In genomic region chr11:121194731-121195596, GRCh38 we compare ENCODE assay signal across 8 cellular contexts.
A peak's percentile ranks its signal among the peaks of the same experiment; 100 is the strongest.
DNase-seq lines count a peak whose midpoint lies in the region; ATAC-seq lines count a peak whose summit lies in the region.

No MANE protein-coding gene starts in this region.

- intact Hi-C loops in activated CD4-positive, alpha-beta T cell treated with anti-CD3 and anti-CD28 coated beads for 36 hours (cut with DNase I, micrococcal nuclease): loop anchor here (1.0 to 10.0 kb wide), 6 partner anchors 88 to 684 kb away; partner anchors contain the start of gene GRIK4 (in 1 of the 2)

- H3K27me3 Mint-ChIP-seq in activated CD4-positive, alpha-beta T cell treated with anti-CD3 and anti-CD28 coated beads for 36 hours: peaks cover 17% of the 10 kb centered on the region

- peak; percentile 66 for ATAC-seq in HG02678 (IDR thresholded peaks at IDR 0.05; ENCODE audit: unreplicated experiment)
- ATAC-seq in activated CD4-positive, alpha-beta T cell treated with anti-CD3 and anti-CD28 coated beads for 36 hours: peak; percentile 83
- no peak for ATAC-seq in HG02970 (IDR thresholded peaks at IDR 0.05; ENCODE audit: low FRiP score, unreplicated experiment)

- no peaks in the 10 kb centered on the region for H3K9me3 Mint-ChIP-seq in activated CD4-positive, alpha-beta T cell treated with anti-CD3 and anti-CD28 coated beads for 36 hours (ENCODE audit: low read depth)

- no peaks in the 10 kb centered on the region for H3K36me3 Mint-ChIP-seq in activated CD4-positive, alpha-beta T cell treated with anti-CD3 and anti-CD28 coated beads for 36 hours (ENCODE audit: low read depth)

- H3K4me1 Mint-ChIP-seq in activated CD4-positive, alpha-beta T cell treated with anti-CD3 and anti-CD28 coated beads for 36 hours: peaks cover 3% of the 10 kb centered on the region

- POLR2A ChIA-PET in activated CD4-positive, alpha-beta T cell treated with anti-CD3 and anti-CD28 coated beads for 36 hours (lab: Charles Lee): no interaction called here

- H3K27ac Mint-ChIP-seq in activated CD4-positive, alpha-beta T cell treated with anti-CD3 and anti-CD28 coated beads for 36 hours: no peak overlapping the region

- CTCF ChIA-PET in activated CD4-positive, alpha-beta T cell treated with anti-CD3 and anti-CD28 coated beads for 36 hours (lab: Charles Lee): interaction anchor here (0.6 to 2.1 kb wide), 48 partner anchors 8 to 1147 kb away, joined by 3 to 11 read pairs (median 4); no protein-coding TSS in a partner anchor

- H3K4me3 Mint-ChIP-seq in activated CD4-positive, alpha-beta T cell treated with anti-CD3 and anti-CD28 coated beads for 36 hours: no peak overlapping the region

- DNase-seq in ELR (ENCODE audit: low read depth) (peak; percentile 63), NCI-H2171 treated with DMSO at 0.1 percent for 48 hours (lab: John Stamatoyannopoulos, UW) (peak; percentile 39), dermis microvascular lymphatic vessel endothelial cell (ENCODE audit: low read depth in 2 of 2) (peak; percentile 46 to 71), lung microvascular endothelial cell (ENCODE audit: low read depth in 2 of 2) (peak; percentile 72 to 78)
- peak; percentile 65 for DNase-seq in activated CD4-positive, alpha-beta T cell treated with anti-CD3 and anti-CD28 coated beads for 36 hours
- peak; percentile 10 to 13 for DNase-seq in stimulated activated CD8-positive, alpha-beta memory T cell treated with anti-CD3 and anti-CD28 coated beads, Interleukin-7, amount 100 ng/mL, for 1 hour (ENCODE audit: low read depth in 2 of 2)

Comparison
In these comparisons a context has a peak if more than half of its experiments do, and no peak if none do; other contexts are left out.
1. DNase-seq: peak in every context shown above with its lines; median percentile 75 in lung microvascular endothelial cell; 65 in activated CD4-positive, alpha-beta T cell treated with anti-CD3 and anti-CD28 coated beads for 36 hours; 63 in ELR; 58 in dermis microvascular lymphatic vessel endothelial cell; 39 in NCI-H2171 treated with DMSO at 0.1 percent for 48 hours; 12 in stimulated activated CD8-positive, alpha-beta memory T cell treated with anti-CD3 and anti-CD28 coated beads, Interleukin-7, amount 100 ng/mL, for 1 hour.